Comparison of ENCODE assay signal across 1 cellular context in genomic region chr10:32367793-32368453, GRCh38.
TF ChIP-seq lines count a peak whose summit lies in the region.

No MANE protein-coding gene starts in this region.

TF ChIP-seq in GM12878, 131 proteins besides CTCF, POLR2A, EP300 and RAD21 (continued from another document):
- TF ChIP-seq, protein P1, sequence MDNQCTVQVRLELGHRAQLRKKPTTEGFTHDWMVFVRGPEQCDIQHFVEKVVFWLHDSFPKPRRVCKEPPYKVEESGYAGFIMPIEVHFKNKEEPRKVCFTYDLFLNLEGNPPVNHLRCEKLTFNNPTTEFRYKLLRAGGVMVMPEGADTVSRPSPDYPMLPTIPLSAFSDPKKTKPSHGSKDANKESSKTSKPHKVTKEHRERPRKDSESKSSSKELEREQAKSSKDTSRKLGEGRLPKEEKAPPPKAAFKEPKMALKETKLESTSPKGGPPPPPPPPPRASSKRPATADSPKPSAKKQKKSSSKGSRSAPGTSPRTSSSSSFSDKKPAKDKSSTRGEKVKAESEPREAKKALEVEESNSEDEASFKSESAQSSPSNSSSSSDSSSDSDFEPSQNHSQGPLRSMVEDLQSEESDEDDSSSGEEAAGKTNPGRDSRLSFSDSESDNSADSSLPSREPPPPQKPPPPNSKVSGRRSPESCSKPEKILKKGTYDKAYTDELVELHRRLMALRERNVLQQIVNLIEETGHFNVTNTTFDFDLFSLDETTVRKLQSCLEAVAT (IDR thresholded peaks at IDR 0.05) = no peak
- TF ChIP-seq ATF7 (IDR thresholded peaks at IDR 0.05; ENCODE audit: low read depth) (0 out of 2 replicates have a peak, but pooled peaks have one; percentile 10), RB1 (IDR thresholded peaks at IDR 0.05; ENCODE audit: borderline replicate concordance) (peak; percentile 51; the same call in 1 of the 2 replicates), BMI1 (IDR thresholded peaks at IDR 0.05; ENCODE audit: borderline replicate concordance) (0 out of 2 replicates have a peak, but pooled peaks have one; percentile 23), ZNF384 (IDR thresholded peaks at IDR 0.05; ENCODE audit: borderline replicate concordance, low read depth, low read length) (no peak), ZBED1 (IDR thresholded peaks at IDR 0.05; ENCODE audit: borderline replicate concordance) (no peak), SREBF2 (IDR thresholded peaks at IDR 0.05; ENCODE audit: low read length) (0 out of 2 replicates have a peak, but pooled peaks have one; percentile 19), STAT3 (IDR thresholded peaks at IDR 0.05; ENCODE audit: low read depth, low read length) (0 out of 2 replicates have a peak, but pooled peaks have one; percentile 22), CBX5 (IDR thresholded peaks at IDR 0.05; ENCODE audit: low read depth) (no peak), KDM1A (IDR thresholded peaks at IDR 0.05; ENCODE audit: borderline replicate concordance) (no peak), SMARCA5 (IDR thresholded peaks at IDR 0.05) (peak; percentile 26; the same call in 1 of the 2 replicates), WRNIP1 (IDR thresholded peaks at IDR 0.05; ENCODE audit: borderline replicate concordance, low read depth, low read length) (no peak), IRF4 (IDR thresholded peaks at IDR 0.05; ENCODE audit: low read depth, low read length) (no peak), TCF7 (IDR thresholded peaks at IDR 0.05; ENCODE audit: borderline replicate concordance) (no peak), FOXK2 (IDR thresholded peaks at IDR 0.05) (no peak), SPI1 (IDR thresholded peaks at IDR 0.05; ENCODE audit: borderline replicate concordance, insufficient read depth, low read depth, low read length) (no peak)
- TF ChIP-seq, protein P2, sequence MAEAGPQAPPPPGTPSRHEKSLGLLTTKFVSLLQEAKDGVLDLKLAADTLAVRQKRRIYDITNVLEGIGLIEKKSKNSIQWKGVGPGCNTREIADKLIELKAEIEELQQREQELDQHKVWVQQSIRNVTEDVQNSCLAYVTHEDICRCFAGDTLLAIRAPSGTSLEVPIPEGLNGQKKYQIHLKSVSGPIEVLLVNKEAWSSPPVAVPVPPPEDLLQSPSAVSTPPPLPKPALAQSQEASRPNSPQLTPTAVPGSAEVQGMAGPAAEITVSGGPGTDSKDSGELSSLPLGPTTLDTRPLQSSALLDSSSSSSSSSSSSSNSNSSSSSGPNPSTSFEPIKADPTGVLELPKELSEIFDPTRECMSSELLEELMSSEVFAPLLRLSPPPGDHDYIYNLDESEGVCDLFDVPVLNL (IDR thresholded peaks at IDR 0.05; ENCODE audit: low read depth, low read length) = no peak
- TF ChIP-seq, protein P3, sequence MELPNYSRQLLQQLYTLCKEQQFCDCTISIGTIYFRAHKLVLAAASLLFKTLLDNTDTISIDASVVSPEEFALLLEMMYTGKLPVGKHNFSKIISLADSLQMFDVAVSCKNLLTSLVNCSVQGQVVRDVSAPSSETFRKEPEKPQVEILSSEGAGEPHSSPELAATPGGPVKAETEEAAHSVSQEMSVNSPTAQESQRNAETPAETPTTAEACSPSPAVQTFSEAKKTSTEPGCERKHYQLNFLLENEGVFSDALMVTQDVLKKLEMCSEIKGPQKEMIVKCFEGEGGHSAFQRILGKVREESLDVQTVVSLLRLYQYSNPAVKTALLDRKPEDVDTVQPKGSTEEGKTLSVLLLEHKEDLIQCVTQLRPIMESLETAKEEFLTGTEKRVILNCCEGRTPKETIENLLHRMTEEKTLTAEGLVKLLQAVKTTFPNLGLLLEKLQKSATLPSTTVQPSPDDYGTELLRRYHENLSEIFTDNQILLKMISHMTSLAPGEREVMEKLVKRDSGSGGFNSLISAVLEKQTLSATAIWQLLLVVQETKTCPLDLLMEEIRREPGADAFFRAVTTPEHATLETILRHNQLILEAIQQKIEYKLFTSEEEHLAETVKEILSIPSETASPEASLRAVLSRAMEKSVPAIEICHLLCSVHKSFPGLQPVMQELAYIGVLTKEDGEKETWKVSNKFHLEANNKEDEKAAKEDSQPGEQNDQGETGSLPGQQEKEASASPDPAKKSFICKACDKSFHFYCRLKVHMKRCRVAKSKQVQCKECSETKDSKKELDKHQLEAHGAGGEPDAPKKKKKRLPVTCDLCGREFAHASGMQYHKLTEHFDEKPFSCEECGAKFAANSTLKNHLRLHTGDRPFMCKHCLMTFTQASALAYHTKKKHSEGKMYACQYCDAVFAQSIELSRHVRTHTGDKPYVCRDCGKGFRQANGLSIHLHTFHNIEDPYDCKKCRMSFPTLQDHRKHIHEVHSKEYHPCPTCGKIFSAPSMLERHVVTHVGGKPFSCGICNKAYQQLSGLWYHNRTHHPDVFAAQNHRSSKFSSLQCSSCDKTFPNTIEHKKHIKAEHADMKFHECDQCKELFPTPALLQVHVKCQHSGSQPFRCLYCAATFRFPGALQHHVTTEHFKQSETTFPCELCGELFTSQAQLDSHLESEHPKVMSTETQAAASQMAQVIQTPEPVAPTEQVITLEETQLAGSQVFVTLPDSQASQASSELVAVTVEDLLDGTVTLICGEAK (IDR thresholded peaks at IDR 0.05; ENCODE audit: borderline replicate concordance) = no peak
TF ChIP-seq in GM12878: peak in this region for 8.
